ENCODE assay signal across 8 cellular contexts in genomic region chr15:43746245-43746902, GRCh38. TPM values are rescaled to one million over a fixed set of nuclear protein-coding genes. Genes with fewer than 3 reads are reported as not detected.
DNase-seq lines count a peak whose midpoint lies in the region; ATAC-seq, FAIRE-seq and TF ChIP-seq lines count a peak whose summit lies in the region.
"Not testable (repeated sequence)": the region's sequence is repeated elsewhere in the genome, so short reads cannot be mapped to it uniquely, and the experiment has no call there.

TSS of gene PDIA3 (plus strand) at chr15:43746438. CDS start at chr15:43746540, 102 bp downstream.

- ATAC-seq in GM18498 (IDR thresholded peaks at IDR 0.05; ENCODE audit: unreplicated experiment) (peak; percentile 81), HG02938 (IDR thresholded peaks at IDR 0.05; ENCODE audit: unreplicated experiment) (peak; percentile 66), right cardiac atrium (peak; percentile 99), psoas muscle (peak; percentile 98 to 99 (median 98))

- H3K27ac ChIP-seq in astrocyte (ENCODE audit: low read depth, low read length) (peak within 1 kb of the TSS; percentile 94), right cardiac atrium (ENCODE audit: low read length) (peak within 1 kb of the TSS; percentile 86), psoas muscle (peak within 1 kb of the TSS; percentile 92)

- H3K4me1 ChIP-seq in astrocyte (ENCODE audit: insufficient read depth, low read length), result peaks cover 16% of the 10 kb centered on the region
- H3K4me1 ChIP-seq in right cardiac atrium (ENCODE audit: control insufficient read depth, insufficient read depth, low read length); psoas muscle: not testable (repeated sequence)

- FAIRE-seq in astrocyte (lab: Jason Lieb, UNC), result not testable (repeated sequence)

- H3K27ac Mint-ChIP-seq in astrocyte (ENCODE audit: unreplicated experiment), result peak within 1 kb of the TSS; percentile 98

- peaks cover 53% of the 10 kb centered on the region for H3K79me2 ChIP-seq in astrocyte (ENCODE audit: insufficient read depth, low read length)

- H3K9ac ChIP-seq in astrocyte (ENCODE audit: low read length), result peak within 1 kb of the TSS; percentile 98

- H3K27me3 Mint-ChIP-seq in astrocyte (ENCODE audit: low read depth, unreplicated experiment), result not testable (repeated sequence)

- not testable (repeated sequence) for H3K4me1 Mint-ChIP-seq in astrocyte (ENCODE audit: low read depth, unreplicated experiment)

- not testable (repeated sequence) for H3K36me3 Mint-ChIP-seq in astrocyte (ENCODE audit: low read depth, unreplicated experiment)

- DNase-seq in NCI-H187 (lab: John Stamatoyannopoulos, UW) (peak; percentile 8 to 44), T-helper 9 cell (peak; percentile 76), astrocyte (ENCODE audit: low read depth) (peak; percentile 80), right cardiac atrium (peak; percentile 95 to 97 (median 97)), psoas muscle (peak; percentile 94 to 96), ureter (ENCODE audit: low spot score) (peak; percentile 95)

- H3K4me3 ChIP-seq in astrocyte (ENCODE audit: insufficient read depth, low read depth, low read length) (peak within 1 kb of the TSS; percentile 70), right cardiac atrium (ENCODE audit: low read length) (peak within 1 kb of the TSS; percentile 60), psoas muscle (peak within 1 kb of the TSS; percentile 86)

- under 1% methylated on average over 84 of the region's 84 CpGs for WGBS in right cardiac atrium
- WGBS in psoas muscle, 3 donors, result 0 to 1% (median 1%) methylated on average over 44 to 84 of the region's 84 CpGs

- not testable (repeated sequence) for H3K36me3 ChIP-seq in astrocyte (ENCODE audit: insufficient read depth, low read length); psoas muscle (ENCODE audit: insufficient read depth in 1 of 2, low read depth in 1 of 2)

- H4K20me1 ChIP-seq in astrocyte (ENCODE audit: insufficient read depth, low read length), result peaks cover 44% of the 10 kb centered on the region

- H3K9me3 ChIP-seq in astrocyte (ENCODE audit: insufficient read depth, low read depth, low read length); right cardiac atrium (ENCODE audit: control insufficient read depth, low read length); psoas muscle: not testable (repeated sequence)

- H3K4me2 ChIP-seq in astrocyte (ENCODE audit: low read length), result peak within 1 kb of the TSS; percentile 86

- peak within 1 kb of the TSS; percentile 97 for H3K4me3 Mint-ChIP-seq in astrocyte (ENCODE audit: unreplicated experiment)

- H3K9me3 Mint-ChIP-seq in astrocyte (ENCODE audit: unreplicated experiment), result not testable (repeated sequence)

- intact Hi-C loops in right cardiac atrium (cut with DNase I); psoas muscle (cut with DNase I): not testable (repeated sequence)

- not testable (repeated sequence) for H3K27me3 ChIP-seq in astrocyte (ENCODE audit: insufficient read depth, low read length); right cardiac atrium (ENCODE audit: control insufficient read depth, insufficient read depth); psoas muscle (ENCODE audit: insufficient read depth in 3 of 3, low read length in 2 of 3)

- H2AFZ ChIP-seq in astrocyte (ENCODE audit: low read depth, low read length), result peak within 1 kb of the TSS; percentile 80

- TF ChIP-seq CTCF in astrocyte (IDR thresholded peaks at IDR 0.05; ENCODE audit: insufficient read depth, low read depth, low read length); psoas muscle (IDR thresholded peaks at IDR 0.05): not testable (repeated sequence)

RNA-seq across cellular contexts. Expression of gene PDIA3, which starts in this region (rescaled TPM):
- 777 and 911 TPM in 2 replicates for total RNA-seq in astrocyte
- 100 to 1,000 TPM; 151 to 251 (median 216) TPM for total RNA-seq in right cardiac atrium
- 156 TPM for polyA plus RNA-seq in right cardiac atrium
- total RNA-seq in psoas muscle, result 10 to 100 TPM; 49.5 to 81.9 (median 66.7) TPM
- polyA plus RNA-seq in psoas muscle, result 10 to 100 TPM; 48.0 to 89.0 (median 50.0) TPM
- 328 TPM for total RNA-seq in ureter

Comparison
In these comparisons a context has a peak if more than half of its experiments do, and no peak if none do; other contexts are left out.
1. Peak in every context shown above with its lines: DNase-seq, ATAC-seq, H3K4me3 ChIP-seq and H3K27ac ChIP-seq.
2. DNase-seq: peak in every context shown above with its lines; median percentile 97 in right cardiac atrium; 95 in psoas muscle; 95 in ureter; 80 in astrocyte; 76 in T-helper 9 cell; 26 in NCI-H187.